1 cellular context compared by ENCODE assay signal in the genomic region with DNA sequence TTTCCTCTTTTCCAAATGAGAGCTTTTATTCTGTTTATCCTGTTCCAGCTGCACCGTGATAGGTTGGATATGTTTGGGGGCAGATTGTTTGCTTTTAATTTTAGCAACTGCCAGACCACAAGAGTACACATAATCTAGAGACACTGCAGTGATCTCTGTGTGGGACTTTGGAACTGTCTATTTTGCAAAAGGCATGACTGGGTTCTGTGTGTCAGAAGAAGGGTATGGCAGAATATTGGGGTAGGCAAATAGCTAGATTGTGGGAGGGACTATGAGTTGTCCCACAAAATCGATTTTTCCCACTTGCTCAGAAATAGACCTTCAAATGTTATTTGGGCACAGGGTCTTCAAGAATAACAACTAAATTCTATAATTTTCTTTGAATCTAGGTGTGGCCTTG.
TF ChIP-seq lines count a peak whose summit lies in the region.

No MANE protein-coding gene starts in this region.

TF ChIP-seq in IMR-90, 13 proteins besides CTCF, POLR2A, EP300 and RAD21 (continued from another document):
- TF ChIP-seq, protein P1, sequence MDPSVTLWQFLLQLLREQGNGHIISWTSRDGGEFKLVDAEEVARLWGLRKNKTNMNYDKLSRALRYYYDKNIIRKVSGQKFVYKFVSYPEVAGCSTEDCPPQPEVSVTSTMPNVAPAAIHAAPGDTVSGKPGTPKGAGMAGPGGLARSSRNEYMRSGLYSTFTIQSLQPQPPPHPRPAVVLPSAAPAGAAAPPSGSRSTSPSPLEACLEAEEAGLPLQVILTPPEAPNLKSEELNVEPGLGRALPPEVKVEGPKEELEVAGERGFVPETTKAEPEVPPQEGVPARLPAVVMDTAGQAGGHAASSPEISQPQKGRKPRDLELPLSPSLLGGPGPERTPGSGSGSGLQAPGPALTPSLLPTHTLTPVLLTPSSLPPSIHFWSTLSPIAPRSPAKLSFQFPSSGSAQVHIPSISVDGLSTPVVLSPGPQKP (IDR thresholded peaks at IDR 0.05; ENCODE audit: borderline replicate concordance, low read depth, low read length) = no peak
- no peak for TF ChIP-seq RFX5 (IDR thresholded peaks at IDR 0.05; ENCODE audit: low read depth, low read length)
- TF ChIP-seq, protein P2, sequence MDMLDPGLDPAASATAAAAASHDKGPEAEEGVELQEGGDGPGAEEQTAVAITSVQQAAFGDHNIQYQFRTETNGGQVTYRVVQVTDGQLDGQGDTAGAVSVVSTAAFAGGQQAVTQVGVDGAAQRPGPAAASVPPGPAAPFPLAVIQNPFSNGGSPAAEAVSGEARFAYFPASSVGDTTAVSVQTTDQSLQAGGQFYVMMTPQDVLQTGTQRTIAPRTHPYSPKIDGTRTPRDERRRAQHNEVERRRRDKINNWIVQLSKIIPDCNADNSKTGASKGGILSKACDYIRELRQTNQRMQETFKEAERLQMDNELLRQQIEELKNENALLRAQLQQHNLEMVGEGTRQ (IDR thresholded peaks at IDR 0.05; ENCODE audit: low read depth, low read length) = no peak
TF ChIP-seq in IMR-90: peak in this region for 0.
